In genomic region chr1:165885305-165885694, GRCh38 we compare ENCODE assay signal across 15 cellular contexts.
"Had no signal": no experiment of that assay in that cellular context is flagged by ENCODE, and none has a peak within 500 bp of the region (broad histone marks: within the 10 kb centered on the region; RNA-seq: fewer than 3 reads in every experiment).

No MANE protein-coding gene starts in this region.

- H3K27me3 ChIP-seq: heart right ventricle, left lung, ovary, thyroid gland had no signal

- FAIRE-seq: bronchial epithelial cell had no signal

- H3K4me3 ChIP-seq: heart right ventricle, left lung, ovary, smooth muscle cell, thyroid gland had no signal

- ATAC-seq: activated CD4-positive, alpha-beta T cell treated with anti-CD3 and anti-CD28 coated beads for 36 hours had no signal

- H3K27ac ChIP-seq: ovary, thyroid gland had no signal

- H3K36me3 ChIP-seq: heart right ventricle, left lung, ovary, thyroid gland had no signal

- H3K9me3 ChIP-seq: heart right ventricle, left lung, ovary, thyroid gland had no signal

- DNase-seq: activated CD4-positive, alpha-beta memory T cell treated with anti-CD3 and anti-CD28 coated beads, Interleukin-2, amount 10 ng/mL, durations not matched to agents 7 days and 5 days; activated CD4-positive, alpha-beta T cell treated with anti-CD3 and anti-CD28 coated beads for 36 hours; activated gamma-delta T cell treated with Interleukin-2 at 50 U/mL for 16 hours; activated naive CD8-positive, alpha-beta T cell treated with anti-CD3 and anti-CD28 coated beads for 36 hours; activated T-cell treated with anti-CD3 and anti-CD28 coated beads, Interleukin-2, amount 50 U/mL, for 48 hours; heart right ventricle; islet precursor cell; left lung; mesendoderm; nephron progenitor cell; ovary; T1000; thyroid gland had no signal

- H3K4me2 ChIP-seq: smooth muscle cell had no signal
